In the genomic region with DNA sequence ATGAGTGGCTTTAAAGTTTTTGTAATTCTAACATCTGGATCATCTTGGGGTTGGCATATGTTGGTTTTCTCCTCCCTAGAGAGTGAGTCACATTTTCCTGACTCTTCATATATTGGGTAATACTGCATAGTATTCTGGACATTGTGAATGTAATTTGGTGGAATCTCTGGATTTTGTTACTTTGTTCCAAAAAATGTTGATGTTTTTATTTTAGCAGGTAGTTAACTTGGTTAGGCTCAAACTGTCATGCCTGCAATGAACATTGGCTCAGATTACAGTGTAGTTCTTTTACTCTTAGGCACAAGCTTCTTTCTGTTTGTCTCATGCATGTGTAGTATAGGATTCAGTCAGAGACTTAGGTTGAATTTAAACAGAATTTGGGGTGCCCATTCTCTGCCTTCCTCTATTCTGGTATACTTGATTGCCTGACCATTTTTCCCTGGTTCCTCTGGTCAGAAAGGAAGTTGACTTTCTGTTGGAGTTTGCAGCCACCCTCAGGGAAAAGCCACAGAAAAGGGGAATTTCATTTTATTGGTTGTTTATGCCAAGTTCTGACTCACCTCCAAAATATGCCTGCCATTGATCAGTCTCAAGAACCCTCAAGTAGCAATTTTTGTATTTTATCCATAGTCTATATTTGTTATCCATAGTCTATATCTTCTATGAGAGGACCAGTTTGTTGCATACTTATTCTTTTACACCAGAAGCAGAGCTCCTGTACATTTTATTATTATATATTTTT, we compare ENCODE assay signal across 11 cellular contexts.
DNase-seq lines count a peak whose midpoint lies in the region; ATAC-seq and TF ChIP-seq lines count a peak whose summit lies in the region.
"Had no signal": no experiment of that assay in that cellular context is flagged by ENCODE, and none has a peak within 500 bp of the region (broad histone marks: within the 10 kb centered on the region; RNA-seq: fewer than 3 reads in every experiment).

No MANE protein-coding gene starts in this region.

- intact Hi-C loops in natural killer cell (cut with micrococcal nuclease): no loop called here

- no peak overlapping the region for H2AFZ ChIP-seq in GM23338

- POLR2A ChIA-PET in AG04449 (lab: Yijun Ruan, JAX): no interaction called here

- H3K4me1 Mint-ChIP-seq in GM23338 (peaks cover 8% of the 10 kb centered on the region; the same call in 2 of the 3 replicates), natural killer cell (peaks cover 20 to 32% of the 10 kb centered on the region in 2 donors)

- CTCF ChIA-PET in AG04449 (lab: Yijun Ruan, JAX): interaction anchor here (0.9 kb wide), 1 partner anchor 185 kb away, joined by 5 read pairs; no protein-coding TSS in a partner anchor

- no peaks in the 10 kb centered on the region for H3F3A ChIP-seq in GM23338 (replicated peaks; ENCODE audit: low read depth)

- H3K4me1 ChIP-seq in GM23338 (ENCODE audit: insufficient read depth): peaks cover 14% of the 10 kb centered on the region; the same call in 1 of the 2 replicates

- no peaks in the 10 kb centered on the region for H3K36me3 ChIP-seq in GM23338 (ENCODE audit: insufficient read depth)
- H3K36me3 ChIP-seq: stomach had no signal

- H3K4me2 ChIP-seq in GM23338: no peak overlapping the region

- ATAC-seq in GM23338 (no peak), SK-N-SH treated with all-trans-retinoic acid at 6 μM for 48 hours (peak; percentile 86), natural killer cell (no peak), GM21825 (IDR thresholded peaks at IDR 0.05; ENCODE audit: unreplicated experiment) (no peak), HG03135 (IDR thresholded peaks at IDR 0.05; ENCODE audit: unreplicated experiment) (no peak)

- H3K36me3 Mint-ChIP-seq in GM23338 (ENCODE audit: low read depth) (no peaks in the 10 kb centered on the region), natural killer cell (no peaks in the 10 kb centered on the region)

- no peaks in the 10 kb centered on the region for H4K20me1 ChIP-seq in GM23338 (replicated peaks; ENCODE audit: insufficient read depth)

- no peak overlapping the region for H3K4me3 ChIP-seq in AG04449 (ENCODE audit: low read depth, low read length)
- H3K4me3 ChIP-seq in GM23338: no peak overlapping the region
- no peak overlapping the region for H3K4me3 ChIP-seq in foreskin fibroblast (ENCODE audit: low read depth in 1 of 2, low read length in 2 of 2)
- H3K4me3 ChIP-seq: stomach had no signal

- H3K9me2 ChIP-seq in GM23338 (ENCODE audit: insufficient read depth): no peaks in the 10 kb centered on the region

- DNase-seq in AG04449 (ENCODE audit: low read depth, low spot score) (peak; percentile 53), GM23338 (ENCODE audit: low spot score) (peak; percentile 11), foreskin fibroblast (peak; percentile 78 to 90), natural killer cell (no peak), middle frontal gyrus (ENCODE audit: extremely low spot score, low spot score) (no peak)
- DNase-seq: activated B cell treated with CpG ODN at 0.5 μM for 24 hours, stomach had no signal

- H3K79me2 ChIP-seq in GM23338 (replicated peaks; ENCODE audit: insufficient read depth): no peaks in the 10 kb centered on the region

- no peak overlapping the region for H3K4me3 Mint-ChIP-seq in GM23338
- no peak overlapping the region for H3K4me3 Mint-ChIP-seq in natural killer cell
- H3K4me3 Mint-ChIP-seq: activated B cell treated with CpG ODN at 0.5 μM for 24 hours had no signal

- no peak overlapping the region for H3K27ac ChIP-seq in GM23338 (ENCODE audit: low read depth)
- H3K27ac ChIP-seq: stomach had no signal

- H3K27me3 Mint-ChIP-seq in GM23338 (ENCODE audit: insufficient read depth, low read depth, poor library complexity) (no peaks in the 10 kb centered on the region), natural killer cell (ENCODE audit: low read depth in 2 of 2) (no peaks in the 10 kb centered on the region)
- H3K27me3 Mint-ChIP-seq: activated B cell treated with CpG ODN at 0.5 μM for 24 hours had no signal

- TF ChIP-seq CTCF in AG04449 (IDR thresholded peaks at IDR 0.05; ENCODE audit: insufficient read depth, low read length, missing control alignments): no peak
- TF ChIP-seq CTCF in GM23338 (conservative IDR thresholded peaks at IDR 0.05; ENCODE audit: low read depth in 2 of 2): no peak
- no peak for TF ChIP-seq CTCF in foreskin fibroblast (IDR thresholded peaks at IDR 0.05; ENCODE audit: low read depth, low read length)
- no peak for TF ChIP-seq CTCF in natural killer cell (IDR thresholded peaks at IDR 0.05)

- H3K27me3 ChIP-seq in GM23338 (ENCODE audit: insufficient read depth): no peaks in the 10 kb centered on the region
- H3K27me3 ChIP-seq: stomach had no signal

- H3K9me3 Mint-ChIP-seq in GM23338: no peaks in the 10 kb centered on the region
- H3K9me3 Mint-ChIP-seq in natural killer cell: no peaks in the 10 kb centered on the region
- H3K9me3 Mint-ChIP-seq: activated B cell treated with CpG ODN at 0.5 μM for 24 hours had no signal

- H3K27ac Mint-ChIP-seq in GM23338 (no peak overlapping the region), natural killer cell (no peak overlapping the region)
- H3K27ac Mint-ChIP-seq: activated B cell treated with CpG ODN at 0.5 μM for 24 hours; activated naive CD4-positive, alpha-beta T cell treated with anti-CD3 and anti-CD28 coated beads, Interleukin-2, amount 50 U/mL, for 72 hours had no signal

TF ChIP-seq in GM23338, 12 proteins besides CTCF, POLR2A, EP300 and RAD21 (continues in another document):
- TF ChIP-seq ZNF331 (CRISPR knock-in tag; IDR thresholded peaks at IDR 0.05; ENCODE audit: low read depth) (no peak), ZNF114 (CRISPR knock-in tag; IDR thresholded peaks at IDR 0.05) (no peak), STAT1 (IDR thresholded peaks at IDR 0.05; ENCODE audit: unreplicated experiment) (no peak), POLR2AphosphoS5 (IDR thresholded peaks at IDR 0.05; ENCODE audit: low read depth) (no peak), EZH2 (IDR thresholded peaks at IDR 0.05; ENCODE audit: low read depth, unreplicated experiment) (no peak), JUNB (IDR thresholded peaks at IDR 0.05; ENCODE audit: unreplicated experiment) (no peak), CREB1 (CRISPR knock-in tag; IDR thresholded peaks at IDR 0.05; ENCODE audit: low read depth) (no peak), EZH2phosphoT487 (IDR thresholded peaks at IDR 0.05; ENCODE audit: unreplicated experiment) (no peak)
- TF ChIP-seq, protein P1, sequence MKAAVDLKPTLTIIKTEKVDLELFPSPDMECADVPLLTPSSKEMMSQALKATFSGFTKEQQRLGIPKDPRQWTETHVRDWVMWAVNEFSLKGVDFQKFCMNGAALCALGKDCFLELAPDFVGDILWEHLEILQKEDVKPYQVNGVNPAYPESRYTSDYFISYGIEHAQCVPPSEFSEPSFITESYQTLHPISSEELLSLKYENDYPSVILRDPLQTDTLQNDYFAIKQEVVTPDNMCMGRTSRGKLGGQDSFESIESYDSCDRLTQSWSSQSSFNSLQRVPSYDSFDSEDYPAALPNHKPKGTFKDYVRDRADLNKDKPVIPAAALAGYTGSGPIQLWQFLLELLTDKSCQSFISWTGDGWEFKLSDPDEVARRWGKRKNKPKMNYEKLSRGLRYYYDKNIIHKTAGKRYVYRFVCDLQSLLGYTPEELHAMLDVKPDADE (IDR thresholded peaks at IDR 0.05): no peak

TF ChIP-seq in SK-N-SH treated with all-trans-retinoic acid at 6 μM for 48 hours, 23 proteins besides CTCF, POLR2A, EP300 and RAD21:
- TF ChIP-seq ZNF70 (CRISPR knock-in tag; IDR thresholded peaks at IDR 0.05) (peak; percentile 61; the same call in 1 of the 2 replicates), ISL1 (CRISPR knock-in tag; IDR thresholded peaks at IDR 0.05) (0 out of 2 replicates have a peak, but pooled peaks have one; percentile 18), ZFP30 (CRISPR knock-in tag; IDR thresholded peaks at IDR 0.05) (no peak), ZNF8 (CRISPR knock-in tag; IDR thresholded peaks at IDR 0.05) (no peak)
TF ChIP-seq in SK-N-SH treated with all-trans-retinoic acid at 6 μM for 48 hours: peak in this region for 2.

Comparison
In these comparisons a context has a peak if more than half of its experiments do, and no peak if none do; other contexts are left out.
1. DNase-seq: peak in AG04449 (single experiment), GM23338 (single experiment) and foreskin fibroblast (2 of 2); none in natural killer cell (single experiment) and middle frontal gyrus (single experiment).